Comparison of ENCODE assay signal across 1 cellular context in genomic region chr20:52031574-52032303, GRCh38.
TF ChIP-seq lines count a peak whose summit lies in the region.

No MANE protein-coding gene starts in this region.

TF ChIP-seq in HepG2, 621 proteins besides CTCF, POLR2A, EP300 and RAD21 (continued from another document and continues in another):
- TF ChIP-seq ZNF318 (CRISPR knock-in tag; IDR thresholded peaks at IDR 0.05) (no peak), MXD4 (CRISPR knock-in tag; IDR thresholded peaks at IDR 0.05) (no peak; the same call in 1 of the 2 replicates), ZNF644 (CRISPR knock-in tag; IDR thresholded peaks at IDR 0.05; ENCODE audit: low read depth) (no peak), ZFP36L1 (CRISPR knock-in tag; IDR thresholded peaks at IDR 0.05) (peak; percentile 85; the same call in 1 of the 2 replicates), ZFP36 (IDR thresholded peaks at IDR 0.05; ENCODE audit: borderline replicate concordance, low read depth, low read length, partially characterized antibody) (no peak), ZBTB20 (CRISPR knock-in tag; IDR thresholded peaks at IDR 0.05; ENCODE audit: borderline replicate concordance, low read depth) (peak; percentile 77; the same call in 1 of the 2 replicates), ZBTB4 (CRISPR knock-in tag; IDR thresholded peaks at IDR 0.05; ENCODE audit: borderline replicate concordance) (peak; percentile 37; the same call in 1 of the 2 replicates), ZHX1 (CRISPR knock-in tag; IDR thresholded peaks at IDR 0.05; ENCODE audit: low read depth) (no peak), ETV5 (CRISPR knock-in tag; IDR thresholded peaks at IDR 0.05; ENCODE audit: borderline replicate concordance) (peak; percentile 34; the same call in 1 of the 2 replicates), HMGA1 (CRISPR knock-in tag; conservative IDR thresholded peaks at IDR 0.05) (no peak), ZNF781 (CRISPR knock-in tag; IDR thresholded peaks at IDR 0.05; ENCODE audit: borderline replicate concordance, not compliant biosample characterization) (no peak), TEF (CRISPR knock-in tag; IDR thresholded peaks at IDR 0.05) (no peak), MLXIP (CRISPR knock-in tag; IDR thresholded peaks at IDR 0.05; ENCODE audit: borderline replicate concordance) (no peak), SOX5 (CRISPR knock-in tag; IDR thresholded peaks at IDR 0.05; ENCODE audit: borderline replicate concordance) (peak; percentile 82; the same call in 1 of the 2 replicates), SKIL (CRISPR knock-in tag; IDR thresholded peaks at IDR 0.05; ENCODE audit: borderline replicate concordance) (peak; percentile 68; the same call in 1 of the 2 replicates), RXRB (CRISPR knock-in tag; IDR thresholded peaks at IDR 0.05; ENCODE audit: borderline replicate concordance) (peak; percentile 85), CEBPB (IDR thresholded peaks at IDR 0.05; ENCODE audit: borderline replicate concordance, low read depth, low read length) (peak; percentile 53; the same call in 1 of the 2 replicates), HMGXB4 (CRISPR knock-in tag; IDR thresholded peaks at IDR 0.05; ENCODE audit: borderline replicate concordance in 1 of 2, low read depth in 1 of 2) (peak in 1 of 2 experiments; percentile 28; a peak in 1 of 4 replicates), ZNF441 (CRISPR knock-in tag; IDR thresholded peaks at IDR 0.05; ENCODE audit: borderline replicate concordance) (peak; percentile 27; the same call in 1 of the 2 replicates), CBX5 (CRISPR knock-in tag; IDR thresholded peaks at IDR 0.05; ENCODE audit: borderline replicate concordance) (no peak)
